Comparison of ENCODE assay signal across 17 cellular contexts in genomic region chr17:77504652-77505459, GRCh38.
"Had no signal": no experiment of that assay in that cellular context is flagged by ENCODE, and none has a peak within 500 bp of the region (broad histone marks: within the 10 kb centered on the region; RNA-seq: fewer than 3 reads in every experiment).

No MANE protein-coding gene starts in this region.

- ATAC-seq: mucosa of descending colon; naive thymus-derived CD8-positive, alpha-beta T cell had no signal

- H3K9me3 Mint-ChIP-seq: activated CD4-positive, alpha-beta memory T cell treated with anti-CD3 and anti-CD28 coated beads for 36 hours; activated T-helper 2 cell treated with anti-CD3 and anti-CD28 coated beads, Interferon-gamma antibody, Interleukin-2, Interleukin-4, amounts not matched to agents 10 μg/mL and 5 μg/mL and 100 μg/mL, durations not matched to agents 14 hours and 24 hours and 36 hours; naive thymus-derived CD8-positive, alpha-beta T cell had no signal

- H3K4me3 ChIP-seq: lung, mucosa of descending colon, stomach had no signal

- H3K4me3 Mint-ChIP-seq: activated CD4-positive, alpha-beta memory T cell treated with anti-CD3 and anti-CD28 coated beads for 36 hours; activated naive CD8-positive, alpha-beta T cell; naive thymus-derived CD8-positive, alpha-beta T cell had no signal

- H3K36me3 Mint-ChIP-seq: activated naive CD8-positive, alpha-beta T cell had no signal

- H3K27ac ChIP-seq: epithelial cell of prostate, stomach had no signal

- H3K27me3 Mint-ChIP-seq: activated CD4-positive, alpha-beta memory T cell treated with anti-CD3 and anti-CD28 coated beads for 36 hours; activated naive CD8-positive, alpha-beta T cell; naive thymus-derived CD8-positive, alpha-beta T cell had no signal

- H3K9me3 ChIP-seq: mucosa of descending colon, stomach had no signal

- FAIRE-seq: bronchial epithelial cell, colon, urothelium cell line had no signal

- DNase-seq: activated CD4-positive, alpha-beta memory T cell treated with anti-CD3 and anti-CD28 coated beads for 36 hours; activated CD4-positive, alpha-beta T cell treated with anti-CD3 and anti-CD28 coated beads for 1 hour; activated CD8-positive, alpha-beta memory T cell treated with anti-CD3 and anti-CD28 coated beads, Interleukin-2, amount 50 U/mL, for 4 hours; anterior cingulate cortex; effector CD4-positive, alpha-beta T cell; mucosa of descending colon; SHP77; stomach; T-helper 2 cell had no signal

- H3K4me1 ChIP-seq: stomach had no signal

- H3K27ac Mint-ChIP-seq: activated CD4-positive, alpha-beta memory T cell treated with anti-CD3 and anti-CD28 coated beads for 36 hours; activated T-helper 2 cell treated with anti-CD3 and anti-CD28 coated beads, Interferon-gamma antibody, Interleukin-2, Interleukin-4, amounts not matched to agents 10 μg/mL and 5 μg/mL and 100 μg/mL, durations not matched to agents 14 hours and 24 hours and 36 hours had no signal

- H3K27me3 ChIP-seq: stomach had no signal
